ENCODE assay signal across 8 cellular contexts in genomic region chr14:85528080-85528881, GRCh38. TPM values are rescaled to one million over a fixed set of nuclear protein-coding genes. Genes with fewer than 3 reads are reported as not detected.
A peak's percentile ranks its signal among the peaks of the same experiment; 100 is the strongest.
DNase-seq lines count a peak whose midpoint lies in the region; ATAC-seq and TF ChIP-seq lines count a peak whose summit lies in the region.

No MANE protein-coding gene starts in this region.

- peaks cover 48% of the 10 kb centered on the region for H3K27me3 ChIP-seq in left ventricle myocardium inferior (ENCODE audit: low read depth)

- no peaks in the 10 kb centered on the region for H3K36me3 Mint-ChIP-seq in activated T-helper 17 cell treated with anti-CD3 and anti-CD28 coated beads, Interleukin-2, amount 50 U/mL, for 72 hours (ENCODE audit: low read depth)
- H3K36me3 Mint-ChIP-seq in activated naive CD4-positive, alpha-beta T cell treated with anti-CD3 and anti-CD28 coated beads, Interleukin-2, amount 50 U/mL, for 72 hours, result peaks cover 14 to 45% of the 10 kb centered on the region in 2 donors

- H3K27ac ChIP-seq in left ventricle myocardium inferior (replicated peaks), result peak overlapping the region; percentile 69

- peaks cover 51% of the 10 kb centered on the region for H3K4me1 ChIP-seq in left ventricle myocardium inferior

- no peaks in the 10 kb centered on the region for H3K9me3 Mint-ChIP-seq in activated T-helper 17 cell treated with anti-CD3 and anti-CD28 coated beads, Interleukin-2, amount 50 U/mL, for 72 hours
- peaks cover 4 to 5% of the 10 kb centered on the region in 2 donors for H3K9me3 Mint-ChIP-seq in activated naive CD4-positive, alpha-beta T cell treated with anti-CD3 and anti-CD28 coated beads, Interleukin-2, amount 50 U/mL, for 72 hours

- TF ChIP-seq CTCF in WI38 (IDR thresholded peaks at IDR 0.05; ENCODE audit: low read depth, low read length) (peak; percentile 52), left ventricle myocardium inferior (IDR thresholded peaks at IDR 0.05; ENCODE audit: borderline replicate concordance) (peak; percentile 55), GM10248 (IDR thresholded peaks at IDR 0.05; ENCODE audit: control extremely low read depth, extremely low read depth, low read depth, missing control alignments) (no peak)

- DNase-seq in HuH-7.5 (ENCODE audit: low spot score), result peak; percentile 15
- DNase-seq in left ventricle myocardium inferior, result no peak
- peak; percentile 92 for DNase-seq in pulmonary artery endothelial cell (ENCODE audit: low read depth, low spot score)
- no peak for DNase-seq in GM10248 (ENCODE audit: extremely low spot score)
- DNase-seq in NCI-H1930 (lab: John Stamatoyannopoulos, UW), result no peak
- DNase-seq in activated naive CD4-positive, alpha-beta T cell treated with anti-CD3 and anti-CD28 coated beads, Interleukin-2, amount 50 U/mL, for 72 hours (ENCODE audit: low spot score in 2 of 2), result no peak

- CTCF ChIA-PET in GM10248 (lab: Yijun Ruan, JAX), result no interaction called here

- POLR2A ChIA-PET in GM10248 (lab: Yijun Ruan, JAX), result no interaction called here

- H3K4me1 Mint-ChIP-seq in activated T-helper 17 cell treated with anti-CD3 and anti-CD28 coated beads, Interleukin-2, amount 50 U/mL, for 72 hours, result peaks cover 4% of the 10 kb centered on the region

- H3K4me3 ChIP-seq in WI38 (ENCODE audit: low read depth, low read length) (peak overlapping the region; percentile 79), left ventricle myocardium inferior (peak overlapping the region; percentile 73)

- intact Hi-C loops in left ventricle myocardium inferior (cut with micrococcal nuclease), result no loop called here

- no peak overlapping the region for H3K27ac Mint-ChIP-seq in activated T-helper 17 cell treated with anti-CD3 and anti-CD28 coated beads, Interleukin-2, amount 50 U/mL, for 72 hours
- H3K27ac Mint-ChIP-seq in activated naive CD4-positive, alpha-beta T cell treated with anti-CD3 and anti-CD28 coated beads, Interleukin-2, amount 50 U/mL, for 72 hours, result no peak overlapping the region

- H3K4me3 Mint-ChIP-seq in activated T-helper 17 cell treated with anti-CD3 and anti-CD28 coated beads, Interleukin-2, amount 50 U/mL, for 72 hours, result no peak overlapping the region

- no peaks in the 10 kb centered on the region for H3K9me3 ChIP-seq in left ventricle myocardium inferior (replicated peaks)

- peaks cover 47% of the 10 kb centered on the region for H3K27me3 Mint-ChIP-seq in activated T-helper 17 cell treated with anti-CD3 and anti-CD28 coated beads, Interleukin-2, amount 50 U/mL, for 72 hours

- ATAC-seq in activated T-helper 17 cell treated with anti-CD3 and anti-CD28 coated beads, Interleukin-2, amount 50 U/mL, for 72 hours (replicated peaks), result no peak
- ATAC-seq in activated naive CD4-positive, alpha-beta T cell treated with anti-CD3 and anti-CD28 coated beads, Interleukin-2, amount 50 U/mL, for 72 hours, result no peak

- H3K36me3 ChIP-seq in left ventricle myocardium inferior, result no peaks in the 10 kb centered on the region

RNA-seq across cellular contexts. Expression of gene FLRT2, which starts 1.7 kb away (rescaled TPM):
- 4.7 TPM for total RNA-seq in left ventricle myocardium inferior
- total RNA-seq in pulmonary artery endothelial cell, result 20.8 and 55.9 TPM in 2 replicates
- not detected for total RNA-seq in activated T-helper 17 cell treated with anti-CD3 and anti-CD28 coated beads, Interleukin-2, amount 50 U/mL, for 72 hours
- not detected for total RNA-seq in activated naive CD4-positive, alpha-beta T cell treated with anti-CD3 and anti-CD28 coated beads, Interleukin-2, amount 50 U/mL, for 72 hours

Comparison
In these comparisons a context has a peak if more than half of its experiments do, and no peak if none do; other contexts are left out.
1. DNase-seq: peak in HuH-7.5 (single experiment) and pulmonary artery endothelial cell (single experiment); none in left ventricle myocardium inferior (single experiment), GM10248 (single experiment), NCI-H1930 (0 of 2) and activated naive CD4-positive, alpha-beta T cell treated with anti-CD3 and anti-CD28 coated beads, Interleukin-2, amount 50 U/mL, for 72 hours (0 of 2).